20 cellular contexts compared by ENCODE assay signal in genomic region chr11:119720311-119720710, GRCh38.
"Had no signal": no experiment of that assay in that cellular context is flagged by ENCODE, and none has a peak within 500 bp of the region (broad histone marks: within the 10 kb centered on the region; RNA-seq: fewer than 3 reads in every experiment).

No MANE protein-coding gene starts in this region.

- H3K4me1 ChIP-seq: right atrium auricular region, testis had no signal

- H3K36me3 ChIP-seq: right atrium auricular region, stomach had no signal

- H3K4me1 Mint-ChIP-seq: activated CD4-positive, alpha-beta T cell treated with anti-CD3 and anti-CD28 coated beads, Interleukin-2, amount 10 ng/mL, durations not matched to agents 24 days and 14 days; activated naive CD4-positive, alpha-beta T cell treated with anti-CD3 and anti-CD28 coated beads, Interleukin-2, amount 10 ng/mL, durations not matched to agents 7 days and 5 days; activated naive CD8-positive, alpha-beta T cell treated with anti-CD3 and anti-CD28 coated beads, Interleukin-2, amount 50 U/mL, for 24 hours had no signal

- H3K27ac Mint-ChIP-seq: activated CD4-positive, alpha-beta T cell treated with anti-CD3 and anti-CD28 coated beads, Interleukin-2, amount 10 ng/mL, durations not matched to agents 24 days and 14 days; activated CD8-positive, alpha-beta T cell treated with anti-CD3 and anti-CD28 coated beads for 36 hours; activated naive CD4-positive, alpha-beta T cell treated with anti-CD3 and anti-CD28 coated beads, Interleukin-2, amount 10 ng/mL, durations not matched to agents 7 days and 5 days; activated naive CD8-positive, alpha-beta T cell treated with anti-CD3 and anti-CD28 coated beads, Interleukin-2, amount 50 U/mL, for 24 hours; progenitor cell of endocrine pancreas; stimulated activated effector memory CD8-positive, alpha-beta T cell treated with anti-CD3 and anti-CD28 coated beads, Interleukin-12 subunit alpha, Interleukin-12 subunit beta, amount 100 ng/mL, for 72 hours; T-helper 1 cell treated with Interleukin-12 subunit alpha and Interleukin-12 subunit beta and Interleukin-4 antibody, amounts not matched to agents 30 μg/mL and 1 μg/mL, for 36 hours; type B pancreatic cell had no signal

- H3K36me3 Mint-ChIP-seq: activated naive CD4-positive, alpha-beta T cell treated with anti-CD3 and anti-CD28 coated beads, Interleukin-2, amount 10 ng/mL, durations not matched to agents 7 days and 5 days; stimulated activated effector memory CD8-positive, alpha-beta T cell treated with anti-CD3 and anti-CD28 coated beads, Interleukin-12 subunit alpha, Interleukin-12 subunit beta, amount 100 ng/mL, for 72 hours had no signal

- H3K27ac ChIP-seq: coronary artery, right atrium auricular region, stomach, testis had no signal

- H3K4me3 Mint-ChIP-seq: activated CD4-positive, alpha-beta T cell treated with anti-CD3 and anti-CD28 coated beads, Interleukin-2, amount 10 ng/mL, durations not matched to agents 24 days and 14 days; activated CD8-positive, alpha-beta T cell treated with anti-CD3 and anti-CD28 coated beads for 36 hours; activated naive CD4-positive, alpha-beta T cell treated with anti-CD3 and anti-CD28 coated beads, Interleukin-2, amount 10 ng/mL, durations not matched to agents 7 days and 5 days; activated naive CD8-positive, alpha-beta T cell treated with anti-CD3 and anti-CD28 coated beads, Interleukin-2, amount 50 U/mL, for 24 hours; brain; stimulated activated effector memory CD8-positive, alpha-beta T cell treated with anti-CD3 and anti-CD28 coated beads, Interleukin-12 subunit alpha, Interleukin-12 subunit beta, amount 100 ng/mL, for 72 hours; T-helper 1 cell treated with Interleukin-12 subunit alpha and Interleukin-12 subunit beta and Interleukin-4 antibody, amounts not matched to agents 30 μg/mL and 1 μg/mL, for 36 hours had no signal

- H3K27me3 ChIP-seq: right atrium auricular region, stomach, testis had no signal

- H3K27me3 Mint-ChIP-seq: activated CD8-positive, alpha-beta T cell treated with anti-CD3 and anti-CD28 coated beads for 36 hours; activated naive CD8-positive, alpha-beta T cell treated with anti-CD3 and anti-CD28 coated beads, Interleukin-2, amount 50 U/mL, for 24 hours; progenitor cell of endocrine pancreas; type B pancreatic cell had no signal

- H3K9me3 ChIP-seq: right atrium auricular region, stomach, testis had no signal

- ATAC-seq: activated CD8-positive, alpha-beta T cell treated with anti-CD3 and anti-CD28 coated beads for 36 hours; activated naive CD8-positive, alpha-beta T cell treated with anti-CD3 and anti-CD28 coated beads, Interleukin-2, amount 50 U/mL, for 24 hours; stimulated activated effector memory CD8-positive, alpha-beta T cell treated with anti-CD3 and anti-CD28 coated beads, Interleukin-12 subunit alpha, Interleukin-12 subunit beta, amount 100 ng/mL, for 72 hours had no signal

- H3K4me3 ChIP-seq: coronary artery, right atrium auricular region, smooth muscle cell, stomach, testis had no signal

- DNase-seq: activated CD4-positive, alpha-beta T cell treated with anti-CD3 and anti-CD28 coated beads, Interleukin-2, amount 10 ng/mL, durations not matched to agents 24 days and 14 days; activated CD8-positive, alpha-beta T cell treated with anti-CD3 and anti-CD28 coated beads for 36 hours; activated effector memory CD4-positive, alpha-beta T cell treated with Interleukin-2 at 50 U/mL for 16 hours; activated naive CD4-positive, alpha-beta T cell treated with anti-CD3 and anti-CD28 coated beads, Interleukin-2, amount 10 ng/mL, durations not matched to agents 7 days and 5 days; activated naive CD8-positive, alpha-beta T cell treated with anti-CD3 and anti-CD28 coated beads, Interleukin-2, amount 50 U/mL, for 24 hours; activated T-cell treated with anti-CD3 and anti-CD28 coated beads, Interleukin-2, amount 50 U/mL, for 1 hour; central memory CD4-positive, alpha-beta T cell; foreskin melanocyte; left colon; stimulated activated CD4-positive, alpha-beta T cell treated with anti-CD3 and anti-CD28 coated beads, Interleukin-4, amount 100 ng/mL, for 24 hours; stomach had no signal

- H3K9me3 Mint-ChIP-seq: activated CD4-positive, alpha-beta T cell treated with anti-CD3 and anti-CD28 coated beads, Interleukin-2, amount 10 ng/mL, durations not matched to agents 24 days and 14 days; activated CD8-positive, alpha-beta T cell treated with anti-CD3 and anti-CD28 coated beads for 36 hours; activated naive CD4-positive, alpha-beta T cell treated with anti-CD3 and anti-CD28 coated beads, Interleukin-2, amount 10 ng/mL, durations not matched to agents 7 days and 5 days; activated naive CD8-positive, alpha-beta T cell treated with anti-CD3 and anti-CD28 coated beads, Interleukin-2, amount 50 U/mL, for 24 hours; brain; stimulated activated effector memory CD8-positive, alpha-beta T cell treated with anti-CD3 and anti-CD28 coated beads, Interleukin-12 subunit alpha, Interleukin-12 subunit beta, amount 100 ng/mL, for 72 hours; T-helper 1 cell treated with Interleukin-12 subunit alpha and Interleukin-12 subunit beta and Interleukin-4 antibody, amounts not matched to agents 30 μg/mL and 1 μg/mL, for 36 hours; type B pancreatic cell had no signal

- H3K4me2 ChIP-seq: smooth muscle cell had no signal
